ENCODE assay signal across 8 cellular contexts in genomic region chr13:48542581-48543341, GRCh38.
DNase-seq lines count a peak whose midpoint lies in the region; ATAC-seq and TF ChIP-seq lines count a peak whose summit lies in the region.

No MANE protein-coding gene starts in this region.

- peaks cover 15% of the 10 kb centered on the region for H3K4me1 Mint-ChIP-seq in nephron progenitor cell

- H3K9me3 Mint-ChIP-seq in nephron progenitor cell = no peaks in the 10 kb centered on the region

- H3K27ac Mint-ChIP-seq in nephron progenitor cell = no peak overlapping the region

- peak; percentile 7 to 55 for DNase-seq in NCI-H524 (lab: John Stamatoyannopoulos, UW)
- peak; percentile 4 to 15 for DNase-seq in erythroblast (lab: John Stamatoyannopoulos, UW)
- DNase-seq in nephron progenitor cell = peak; percentile 27
- no peak for DNase-seq in activated CD4-positive, alpha-beta T cell treated with anti-CD3 and anti-CD28 coated beads for 1 hour
- DNase-seq in NCI-H1048 (lab: John Stamatoyannopoulos, UW) = no peak
- no peak for DNase-seq in HPDE6-E6E7 (ENCODE audit: extremely low spot score)

- no peak for TF ChIP-seq CTCF in nephron progenitor cell (IDR thresholded peaks at IDR 0.05)

- ATAC-seq in GM21786 (IDR thresholded peaks at IDR 0.05; ENCODE audit: unreplicated experiment) (peak; percentile 77), GM19035 (IDR thresholded peaks at IDR 0.05; ENCODE audit: unreplicated experiment) (no peak)

- H3K27me3 Mint-ChIP-seq in nephron progenitor cell (ENCODE audit: low read depth, poor library complexity) = peaks cover 3% of the 10 kb centered on the region

- H3K4me3 Mint-ChIP-seq in nephron progenitor cell = no peak overlapping the region

- no peak for TF ChIP-seq POLR2A in erythroblast (IDR thresholded peaks at IDR 0.05; ENCODE audit: low read length)

- no peaks in the 10 kb centered on the region for H3K36me3 Mint-ChIP-seq in nephron progenitor cell (ENCODE audit: low read depth)

Comparison
In these comparisons a context has a peak if more than half of its experiments do, and no peak if none do; other contexts are left out.
1. DNase-seq: peak in NCI-H524 (2 of 2), erythroblast (2 of 2) and nephron progenitor cell (single experiment); none in activated CD4-positive, alpha-beta T cell treated with anti-CD3 and anti-CD28 coated beads for 1 hour (single experiment), NCI-H1048 (single experiment) and HPDE6-E6E7 (single experiment).